9 cellular contexts compared by ENCODE assay signal in the genomic region with DNA sequence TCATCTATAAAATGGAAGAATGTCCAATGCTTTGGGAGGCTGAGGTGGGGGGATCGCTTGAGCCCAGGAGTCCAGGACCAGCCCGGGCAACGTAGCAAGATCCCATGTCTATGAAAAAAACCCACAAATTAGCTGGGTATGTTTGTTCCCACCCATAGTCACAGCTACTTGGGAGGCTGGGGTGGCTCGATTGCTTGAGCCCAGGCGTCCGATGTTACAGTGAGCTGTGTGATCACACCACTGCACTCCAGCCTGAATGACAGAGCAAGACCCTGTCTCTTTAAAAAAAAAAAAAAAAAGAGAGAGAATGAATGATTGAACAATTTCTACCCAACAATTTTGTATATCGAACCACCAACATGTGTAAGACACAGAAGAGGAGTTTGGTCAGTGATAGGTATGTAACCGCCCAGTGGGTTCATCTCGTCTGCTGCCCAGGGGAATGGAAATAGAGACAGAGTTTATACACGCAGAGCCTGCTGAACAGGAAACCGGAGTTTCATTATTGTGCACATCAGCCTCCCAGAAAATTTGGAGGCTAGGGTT. TPM values are rescaled to one million over a fixed set of nuclear protein-coding genes. Genes with fewer than 3 reads are reported as not detected.
DNase-seq lines count a peak whose midpoint lies in the region; ATAC-seq and TF ChIP-seq lines count a peak whose summit lies in the region.
"Had no signal": no experiment of that assay in that cellular context is flagged by ENCODE, and none has a peak within 500 bp of the region (broad histone marks: within the 10 kb centered on the region; RNA-seq: fewer than 3 reads in every experiment).

No MANE protein-coding gene starts in this region.

- H3K4ac ChIP-seq in neuronal stem cell (ENCODE audit: low read length): no peak overlapping the region

- no peak overlapping the region for H2BK15ac ChIP-seq in neuronal stem cell (ENCODE audit: low read length)

- no peaks in the 10 kb centered on the region for H3K27me3 ChIP-seq in endocrine pancreas (ENCODE audit: control insufficient read depth, insufficient read depth, low read length)
- H3K27me3 ChIP-seq in neuronal stem cell (ENCODE audit: control insufficient read depth in 3 of 3, insufficient read depth in 3 of 3, low read depth in 1 of 3, low read length in 3 of 3): no peaks in the 10 kb centered on the region

- no peak overlapping the region for H2AK5ac ChIP-seq in neuronal stem cell (ENCODE audit: low read depth, low read length)

- H3K4me2 ChIP-seq in neuronal stem cell (ENCODE audit: insufficient read depth, low read length, poor library complexity, severe bottlenecking): no peak overlapping the region

- H3K9me3 Mint-ChIP-seq in CD14-positive monocyte: peaks cover 0 to 3% (median 0%) of the 10 kb centered on the region in 7 donors

- H3K4me1 ChIP-seq in endocrine pancreas (ENCODE audit: control insufficient read depth, insufficient read depth, low read length) (no peaks in the 10 kb centered on the region), neuronal stem cell (ENCODE audit: control insufficient read depth in 2 of 2, insufficient read depth in 1 of 2, low read depth in 1 of 2, low read length in 2 of 2) (peaks cover 0 to 4% of the 10 kb centered on the region in 2 donors)

- no peak for DNase-seq in CD14-positive monocyte (ENCODE audit: low spot score)
- DNase-seq in neuronal stem cell (ENCODE audit: low spot score): no peak
- DNase-seq in substantia nigra (lab: John Stamatoyannopoulos, UW): no peak
- no peak for DNase-seq in COLO829 (ENCODE audit: low spot score)
- no peak for DNase-seq in kidney tubule cell (ENCODE audit: low spot score)
- DNase-seq: DMS79 had no signal

- peak overlapping the region; percentile 73 to 91 for H3K4me3 Mint-ChIP-seq in CD14-positive monocyte

- no peak for ATAC-seq in HG03108 (IDR thresholded peaks at IDR 0.05; ENCODE audit: unreplicated experiment)

- H4K91ac ChIP-seq in neuronal stem cell (ENCODE audit: low read depth, low read length, poor library complexity): no peak overlapping the region

- H3K27ac ChIP-seq in KOPT-K1 (ENCODE audit: low read depth, low read length, poor library complexity, severe bottlenecking) (peak overlapping the region; percentile 60), neuronal stem cell (replicated peaks; ENCODE audit: low read length) (no peak overlapping the region), substantia nigra (ENCODE audit: low read depth, low read length, poor library complexity, severe bottlenecking) (no peak overlapping the region)

- peak overlapping the region; percentile 98 to 100 (median 99) for H3K27ac Mint-ChIP-seq in CD14-positive monocyte

- no peak for TF ChIP-seq CTCF in CD14-positive monocyte (IDR thresholded peaks at IDR 0.05)

- no peak overlapping the region for H4K8ac ChIP-seq in neuronal stem cell (ENCODE audit: low read depth, low read length)

- H3K4me3 ChIP-seq in endocrine pancreas (ENCODE audit: control insufficient read depth, insufficient read depth, low read length) (no peak overlapping the region), neuronal stem cell (ENCODE audit: low read length in 2 of 2) (no peak overlapping the region)

- peaks cover 15% of the 10 kb centered on the region for H3K9me3 ChIP-seq in KOPT-K1 (ENCODE audit: insufficient read depth, low read length, poor library complexity, severe bottlenecking)
- H3K9me3 ChIP-seq in endocrine pancreas (ENCODE audit: control insufficient read depth, low read length): no peaks in the 10 kb centered on the region
- peaks cover 0 to 3% of the 10 kb centered on the region in 2 donors for H3K9me3 ChIP-seq in neuronal stem cell (replicated peaks in 1 of 2; ENCODE audit: control insufficient read depth in 2 of 2, insufficient read depth in 1 of 2, low read depth in 1 of 2, low read length in 2 of 2)

- no peak overlapping the region for H2BK120ac ChIP-seq in neuronal stem cell (ENCODE audit: low read depth, low read length)

- H3K4me1 Mint-ChIP-seq in CD14-positive monocyte: peaks cover 35% of the 10 kb centered on the region

- peaks cover 2 to 6% of the 10 kb centered on the region in 2 donors for H3K36me3 Mint-ChIP-seq in CD14-positive monocyte

- H3K9ac ChIP-seq in endocrine pancreas (ENCODE audit: control insufficient read depth, insufficient read depth, low read length) (peak overlapping the region; percentile 15), neuronal stem cell (ENCODE audit: low read depth, low read length, poor library complexity) (no peak overlapping the region)

- no peaks in the 10 kb centered on the region for H3K79me1 ChIP-seq in neuronal stem cell (ENCODE audit: low read depth, low read length)

- H3K27me3 Mint-ChIP-seq in CD14-positive monocyte (ENCODE audit: low read depth in 3 of 3): peaks cover 0 to 7% (median 1%) of the 10 kb centered on the region in 3 donors

- no peaks in the 10 kb centered on the region for H3K36me3 ChIP-seq in KOPT-K1 (ENCODE audit: insufficient read depth, low read length)
- no peaks in the 10 kb centered on the region for H3K36me3 ChIP-seq in endocrine pancreas (ENCODE audit: control insufficient read depth, insufficient read depth, low read length)
- no peaks in the 10 kb centered on the region for H3K36me3 ChIP-seq in neuronal stem cell (replicated peaks in 1 of 2; ENCODE audit: control insufficient read depth in 2 of 2, insufficient read depth in 2 of 2, low read length in 2 of 2)

- no peak overlapping the region for H3K23ac ChIP-seq in neuronal stem cell (ENCODE audit: low read depth, low read length, poor library complexity)

- intact Hi-C loops in CD14-positive monocyte (cut with micrococcal nuclease): no loop called here

- no peak overlapping the region for H2BK5ac ChIP-seq in neuronal stem cell (ENCODE audit: low read length)

- peak overlapping the region; percentile 83 for H2AFZ ChIP-seq in neuronal stem cell (ENCODE audit: low read length)

- H2BK12ac ChIP-seq in neuronal stem cell (ENCODE audit: low read length): no peak overlapping the region

- H3K18ac ChIP-seq in neuronal stem cell (ENCODE audit: low read length): no peak overlapping the region

- no peak overlapping the region for H3K14ac ChIP-seq in neuronal stem cell (ENCODE audit: low read length)

- no CpG with 5 or more reads among the region's 11 CpGs for WGBS in neuronal stem cell (ENCODE audit: extremely low coverage in 2 of 2, insufficient read length in 2 of 2, insufficient replicate concordance in 1 of 2), 2 donors

RNA-seq across cellular contexts. Expression of a gene that starts 26.2 kb away (rescaled TPM):
- polyA plus RNA-seq in CD14-positive monocyte: 10 to 100 TPM; 28.3 to 34.1 TPM
- 73.5 TPM for polyA plus RNA-seq in neuronal stem cell (2013, experiment 1 of 2)
- polyA plus RNA-seq in neuronal stem cell (2013, experiment 2 of 2): 73.3 TPM

RNA-seq across cellular contexts. Expression of a gene that starts 36.8 kb away (rescaled TPM):
- 1,000 to 10,000 TPM; 1,963 to 3,954 TPM for polyA plus RNA-seq in CD14-positive monocyte
- polyA plus RNA-seq in neuronal stem cell (2013, experiment 1 of 2): 10.2 TPM
- 10.0 TPM for polyA plus RNA-seq in neuronal stem cell (2013, experiment 2 of 2)
